Comparison of ENCODE assay signal across 1 cellular context in genomic region chr18:55748227-55748738, GRCh38.
A peak's percentile ranks its signal among the peaks of the same experiment; 100 is the strongest.
TF ChIP-seq lines count a peak whose summit lies in the region.

No MANE protein-coding gene starts in this region.

TF ChIP-seq in K562, 482 proteins besides CTCF, POLR2A, EP300 and RAD21 (continued from another document and continues in another):
- 0 out of 2 replicates have a peak, but pooled peaks have one; percentile 17 for TF ChIP-seq ZNF592 (IDR thresholded peaks at IDR 0.05)
- TF ChIP-seq TCF7L2 (IDR thresholded peaks at IDR 0.05; ENCODE audit: low read depth, low read length), result no peak
- TF ChIP-seq ZNF197 (CRISPR knock-in tag; IDR thresholded peaks at IDR 0.05; ENCODE audit: low read depth), result peak; percentile 95
- peak; percentile 79 for TF ChIP-seq ATF7 (IDR thresholded peaks at IDR 0.05)
- no peak for TF ChIP-seq ZBTB49 (CRISPR knock-in tag; IDR thresholded peaks at IDR 0.05; ENCODE audit: borderline replicate concordance)
- TF ChIP-seq NR4A1 (CRISPR knock-in tag; IDR thresholded peaks at IDR 0.05), result no peak
- peak; percentile 95 for TF ChIP-seq NR4A1 (tag; IDR thresholded peaks at IDR 0.05)
- no peak for TF ChIP-seq BCLAF1 (IDR thresholded peaks at IDR 0.05; ENCODE audit: borderline replicate concordance in 1 of 2, control insufficient read depth in 1 of 2, low read depth in 2 of 2, low read length in 1 of 2)
- peak; percentile 75 for TF ChIP-seq CREM (IDR thresholded peaks at IDR 0.05; ENCODE audit: low read depth)
- no peak for TF ChIP-seq ZNF79 (CRISPR knock-in tag; IDR thresholded peaks at IDR 0.05; ENCODE audit: low read depth)
- TF ChIP-seq ZKSCAN8 (CRISPR knock-in tag; IDR thresholded peaks at IDR 0.05), result peak; percentile 78
- no peak for TF ChIP-seq GTF2A2 (tag; IDR thresholded peaks at IDR 0.05)
- TF ChIP-seq ZNF584 (CRISPR knock-in tag; IDR thresholded peaks at IDR 0.05; ENCODE audit: low read depth), result peak; percentile 71
- TF ChIP-seq FOXA3 (CRISPR knock-in tag; conservative IDR thresholded peaks at IDR 0.05 in 1 of 2, IDR thresholded peaks at IDR 0.05 in 1 of 2), result no peak; a peak in 1 of 4 replicates
- peak; percentile 77 for TF ChIP-seq C11orf30 (IDR thresholded peaks at IDR 0.05; ENCODE audit: low read depth)
- peak; percentile 96 for TF ChIP-seq CC2D1A (IDR thresholded peaks at IDR 0.05)
- peak; percentile 75; the same call in 1 of the 2 replicates for TF ChIP-seq MEF2D (tag; conservative IDR thresholded peaks at IDR 0.05; ENCODE audit: low read depth)
- TF ChIP-seq ZFP1 (CRISPR knock-in tag; IDR thresholded peaks at IDR 0.05), result no peak
- TF ChIP-seq KLF6 (CRISPR knock-in tag; IDR thresholded peaks at IDR 0.05; ENCODE audit: borderline replicate concordance), result no peak
- TF ChIP-seq PML (IDR thresholded peaks at IDR 0.05; ENCODE audit: low read length), result peak; percentile 98
- peak; percentile 97 for TF ChIP-seq FOXM1 (IDR thresholded peaks at IDR 0.05; ENCODE audit: low read depth)
- no peak for TF ChIP-seq FOXM1 (CRISPR knock-in tag; IDR thresholded peaks at IDR 0.05; ENCODE audit: low read depth)
- no peak for TF ChIP-seq YBX1 (IDR thresholded peaks at IDR 0.05)
- no peak for TF ChIP-seq ZHX1 (conservative IDR thresholded peaks at IDR 0.05; ENCODE audit: low read length)
- TF ChIP-seq ZNF609 (CRISPR knock-in tag; IDR thresholded peaks at IDR 0.05; ENCODE audit: borderline replicate concordance), result no peak; the same call in 1 of the 2 replicates
- peak; percentile 96 to 98 for TF ChIP-seq TRIM24 (IDR thresholded peaks at IDR 0.05)
- no peak; the same call in 1 of the 2 replicates for TF ChIP-seq PHF8 (IDR thresholded peaks at IDR 0.05; ENCODE audit: borderline replicate concordance, low read length)
- TF ChIP-seq ARHGAP35 (IDR thresholded peaks at IDR 0.05; ENCODE audit: partially characterized antibody), result no peak
- TF ChIP-seq FIP1L1 (IDR thresholded peaks at IDR 0.05; ENCODE audit: low read depth, low read length, poor library complexity, severe bottlenecking), result no peak
- TF ChIP-seq ZNF589 (CRISPR knock-in tag; IDR thresholded peaks at IDR 0.05; ENCODE audit: low read depth), result peak; percentile 67
- TF ChIP-seq PATZ1 (CRISPR knock-in tag; IDR thresholded peaks at IDR 0.05; ENCODE audit: borderline replicate concordance), result no peak
- peak; percentile 80 for TF ChIP-seq SMAD1 (IDR thresholded peaks at IDR 0.05; ENCODE audit: low read depth, low read length, partially characterized antibody)
- no peak for TF ChIP-seq CEBPZ (IDR thresholded peaks at IDR 0.05; ENCODE audit: borderline replicate concordance, low read depth, low read length)
- TF ChIP-seq KDM2B (CRISPR knock-in tag; IDR thresholded peaks at IDR 0.05), result no peak
